30 cellular contexts compared by ENCODE assay signal in the genomic region with DNA sequence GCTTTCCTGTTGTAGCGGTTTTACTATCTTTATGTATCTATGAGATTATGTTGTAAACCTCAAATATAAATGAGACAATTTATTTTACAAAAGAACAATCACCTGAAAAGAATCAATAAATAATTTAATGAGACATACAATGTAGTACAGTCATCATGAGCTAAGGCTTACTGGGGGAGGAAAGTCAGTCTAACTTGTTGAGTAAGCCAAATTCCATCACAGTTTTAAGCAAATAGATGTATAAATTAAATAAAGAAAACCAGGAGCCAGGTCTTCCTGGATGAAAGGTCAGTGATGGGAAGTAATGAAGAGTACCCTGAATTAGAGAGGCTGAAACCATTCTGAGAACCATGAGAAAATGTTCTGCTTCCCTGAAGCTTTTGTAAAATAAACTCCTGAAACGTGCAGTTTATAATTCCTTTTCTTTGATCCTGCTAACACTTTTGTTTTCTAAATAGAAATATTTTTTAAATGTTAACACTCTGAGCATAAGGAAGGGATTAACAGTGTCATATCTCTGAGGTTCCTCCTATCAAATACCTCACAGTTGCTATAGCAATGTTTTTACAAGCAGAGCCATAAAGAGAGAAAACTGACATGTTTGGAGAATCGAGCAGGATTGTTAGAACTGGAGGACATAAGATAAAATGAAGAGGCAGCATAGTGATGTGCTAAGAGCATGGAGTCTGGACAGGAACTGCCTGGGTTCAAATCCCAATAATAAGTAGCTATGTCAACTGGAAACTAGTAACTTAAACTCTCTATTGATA.
DNase-seq lines count a peak whose midpoint lies in the region; ATAC-seq and TF ChIP-seq lines count a peak whose summit lies in the region.
"Had no signal": no experiment of that assay in that cellular context is flagged by ENCODE, and none has a peak within 500 bp of the region (broad histone marks: within the 10 kb centered on the region; RNA-seq: fewer than 3 reads in every experiment).

No MANE protein-coding gene starts in this region.

- H3K4me2 ChIP-seq in PC-3 (ENCODE audit: low read length) (peak overlapping the region; percentile 82), neural progenitor cell (no peak overlapping the region)

- peaks cover 2% of the 10 kb centered on the region for H3K36me3 Mint-ChIP-seq in neural progenitor cell
- H3K36me3 Mint-ChIP-seq in glutamatergic neuron (ENCODE audit: unreplicated experiment) = no peaks in the 10 kb centered on the region
- H3K36me3 Mint-ChIP-seq: brain; CD4-positive, CD25-positive, alpha-beta regulatory T cell; naive B cell had no signal

- peak overlapping the region; percentile 44 for H3K9ac ChIP-seq in PC-3 (ENCODE audit: low read length)
- no peak overlapping the region for H3K9ac ChIP-seq in neural progenitor cell

- H3K79me2 ChIP-seq in PC-3 (ENCODE audit: low read length) = peaks cover 70% of the 10 kb centered on the region
- no peaks in the 10 kb centered on the region for H3K79me2 ChIP-seq in neural progenitor cell (ENCODE audit: low read depth)

- H3F3A ChIP-seq in PC-3 (ENCODE audit: low read length, unreplicated experiment) (no peaks in the 10 kb centered on the region), neural progenitor cell (ENCODE audit: low read depth) (no peaks in the 10 kb centered on the region)

- H3K4me1 ChIP-seq in PC-3 (ENCODE audit: insufficient read depth, low read length) = peaks cover 37% of the 10 kb centered on the region
- H3K4me1 ChIP-seq in neural progenitor cell = peaks cover 20% of the 10 kb centered on the region
- H3K4me1 ChIP-seq: prostate gland, right lobe of liver, thyroid gland, uterus had no signal

- no peaks in the 10 kb centered on the region for H3K27me3 ChIP-seq in PC-3 (ENCODE audit: low read length)
- no peaks in the 10 kb centered on the region for H3K27me3 ChIP-seq in neural progenitor cell
- H3K27me3 ChIP-seq: right lobe of liver, thyroid gland, uterus had no signal

- POLR2A ChIA-PET in PC-3 (lab: Charles Lee; ENCODE audit: unreplicated experiment) = interaction anchor here (0.7 kb wide), 1 partner anchor 418 kb away, joined by 4 read pairs; no protein-coding TSS in a partner anchor

- H3K4me3 ChIP-seq in PC-3 (ENCODE audit: low read length) = peak overlapping the region; percentile 54
- H3K4me3 ChIP-seq in epithelial cell of esophagus (ENCODE audit: low read length) = no peak overlapping the region
- H3K4me3 ChIP-seq in neural progenitor cell = no peak overlapping the region
- H3K4me3 ChIP-seq: prostate gland, right lobe of liver, thyroid gland, uterus had no signal

- peaks cover 6% of the 10 kb centered on the region for H3K9me3 Mint-ChIP-seq in neural progenitor cell
- no peaks in the 10 kb centered on the region for H3K9me3 Mint-ChIP-seq in glutamatergic neuron (ENCODE audit: unreplicated experiment)

- H3K27ac ChIP-seq in PC-3 (ENCODE audit: low read length) (peak overlapping the region; percentile 86), neural progenitor cell (no peak overlapping the region)
- H3K27ac ChIP-seq: prostate gland, right lobe of liver, thyroid gland, uterus, VCaP had no signal

- BruUV-seq in PC-3 (replicated peaks; lab: Mats Ljungman, UMichigan) = no TSS peak

- H3K4me1 Mint-ChIP-seq in neural progenitor cell (peaks cover 37% of the 10 kb centered on the region), glutamatergic neuron (ENCODE audit: low read depth, unreplicated experiment) (no peaks in the 10 kb centered on the region)
- H3K4me1 Mint-ChIP-seq: CD4-positive, CD25-positive, alpha-beta regulatory T cell; naive B cell had no signal

- no peaks in the 10 kb centered on the region for H4K20me1 ChIP-seq in PC-3 (ENCODE audit: low read length)
- no peaks in the 10 kb centered on the region for H4K20me1 ChIP-seq in neural progenitor cell (ENCODE audit: low read depth)

- CTCF ChIA-PET in PC-3 (lab: Charles Lee) = interaction anchor here (0.6 kb wide), 1 partner anchor 636 kb away, joined by 3 read pairs; no protein-coding TSS in a partner anchor

- intact Hi-C loops in PC-3 (cut with micrococcal nuclease) = loop anchor here (1.0 to 5.0 kb wide), 6 partner anchors 13 to 286 kb away; no protein-coding TSS in a partner anchor

- DNase-seq in NCI-H748 (lab: John Stamatoyannopoulos, UW; ENCODE audit: unreplicated experiment) = peak; percentile 62
- DNase-seq in NCI-H748 treated with DMSO at 0.1 percent for 48 hours (lab: John Stamatoyannopoulos, UW) = no peak
- peak; percentile 92 for DNase-seq in PC-3
- peak; percentile 62 for DNase-seq in epithelial cell of esophagus (ENCODE audit: low read depth)
- no peak for DNase-seq in neural progenitor cell (ENCODE audit: low spot score)
- DNase-seq in NCI-H526 (lab: John Stamatoyannopoulos, UW) = no peak
- DNase-seq in glutamatergic neuron = no peak
- no peak for DNase-seq in dermis blood vessel endothelial cell
- DNase-seq: activated CD4-positive, alpha-beta T cell treated with anti-CD3 and anti-CD28 coated beads for 48 hours; activated effector memory CD4-positive, alpha-beta T cell treated with anti-CD3 and anti-CD28 coated beads, Interleukin-2, amount 50 U/mL, for 16 hours; CD4-positive, CD25-positive, alpha-beta regulatory T cell; GOT3; head of caudate nucleus; HFFc6; midbrain; naive B cell; NCI-H1092 treated with DMSO at 0.1 percent for 48 hours; NCI-H187; NCI-H2171; NCI-H510A; NK-92 treated with Interleukin-12 subunit alpha and Interleukin-12 subunit beta, amount 100 ng/mL, for 24 hours; occipital lobe; right lobe of liver; SHP77; stimulated activated CD4-positive, alpha-beta T cell treated with anti-CD3 and anti-CD28 coated beads, Interleukin-4, amount 100 ng/mL, for 24 hours; thyroid gland; uterus had no signal

- H2AFZ ChIP-seq in PC-3 (ENCODE audit: low read length) = no peak overlapping the region
- H2AFZ ChIP-seq in neural progenitor cell (replicated peaks) = no peak overlapping the region

- TF ChIP-seq CTCF in PC-3 (conservative IDR thresholded peaks at IDR 0.05; ENCODE audit: low read depth, low read length) (no peak), epithelial cell of esophagus (IDR thresholded peaks at IDR 0.05; ENCODE audit: insufficient read depth, low read depth, low read length, missing control alignments) (no peak), neural progenitor cell (IDR thresholded peaks at IDR 0.05) (no peak), glutamatergic neuron (IDR thresholded peaks at IDR 0.05; ENCODE audit: partially characterized antibody, unreplicated experiment) (no peak)

- H3K9me2 ChIP-seq in PC-3 (replicated peaks; ENCODE audit: low read length) = no peaks in the 10 kb centered on the region

- ATAC-seq in PC-3 = peak; percentile 91
- ATAC-seq: right lobe of liver had no signal

- H3K4me3 Mint-ChIP-seq in neural progenitor cell (no peak overlapping the region), glutamatergic neuron (ENCODE audit: unreplicated experiment) (no peak overlapping the region)
- H3K4me3 Mint-ChIP-seq: brain; CD4-positive, CD25-positive, alpha-beta regulatory T cell; HFFc6; naive B cell had no signal

- H3K27me3 Mint-ChIP-seq in neural progenitor cell (ENCODE audit: insufficient read depth, low read depth) = no peaks in the 10 kb centered on the region
- no peaks in the 10 kb centered on the region for H3K27me3 Mint-ChIP-seq in glutamatergic neuron (ENCODE audit: unreplicated experiment)
- H3K27me3 Mint-ChIP-seq: CD4-positive, CD25-positive, alpha-beta regulatory T cell; naive B cell had no signal

- no peaks in the 10 kb centered on the region for H3K9me3 ChIP-seq in PC-3 (ENCODE audit: low read length)
- H3K9me3 ChIP-seq in neural progenitor cell (ENCODE audit: low read depth) = no peaks in the 10 kb centered on the region
- H3K9me3 ChIP-seq: prostate gland, right lobe of liver, thyroid gland, uterus had no signal

- H3K36me3 ChIP-seq in PC-3 (ENCODE audit: low read depth, low read length) (peaks cover 6% of the 10 kb centered on the region; the same call in 1 of the 2 replicates), neural progenitor cell (no peaks in the 10 kb centered on the region)
- H3K36me3 ChIP-seq: prostate gland, right lobe of liver, thyroid gland, uterus had no signal

- H3K27ac Mint-ChIP-seq in neural progenitor cell (peak overlapping the region; percentile 29), glutamatergic neuron (ENCODE audit: unreplicated experiment) (no peak overlapping the region)
- H3K27ac Mint-ChIP-seq: CD4-positive, CD25-positive, alpha-beta regulatory T cell; HFFc6; naive B cell had no signal

Comparison
In these comparisons a context has a peak if more than half of its experiments do, and no peak if none do; other contexts are left out.
1. DNase-seq: peak in NCI-H748 (single experiment), PC-3 (single experiment) and epithelial cell of esophagus (single experiment); none in NCI-H748 treated with DMSO at 0.1 percent for 48 hours (single experiment), neural progenitor cell (single experiment), NCI-H526 (0 of 2), glutamatergic neuron (single experiment) and dermis blood vessel endothelial cell (single experiment).